Comparison of ENCODE assay signal across 37 cellular contexts in genomic region chr15:28022961-28023360, GRCh38.
"Had no signal": no experiment of that assay in that cellular context is flagged by ENCODE, and none has a peak within 500 bp of the region (broad histone marks: within the 10 kb centered on the region; RNA-seq: fewer than 3 reads in every experiment).

No MANE protein-coding gene starts in this region.

- H3K27me3 ChIP-seq: brain microvascular endothelial cell, MG63, Peyer's patch, SJSA1 had no signal

- H3K4me1 ChIP-seq: SJSA1 had no signal

- H3K9me3 ChIP-seq: MG63, Peyer's patch, SJSA1, SK-N-SH had no signal

- H3K4me3 Mint-ChIP-seq: activated CD4-positive, alpha-beta memory T cell treated with anti-CD3 and anti-CD28 coated beads, Interleukin-2, amount 10 ng/mL, durations not matched to agents 7 days and 5 days; activated CD8-positive, alpha-beta memory T cell treated with anti-CD3 and anti-CD28 coated beads, Interleukin-2, amount 10 ng/mL, durations not matched to agents 7 days and 5 days; activated naive CD4-positive, alpha-beta T cell treated with anti-CD3 and anti-CD28 coated beads, Interleukin-2, amount 10 ng/mL, durations not matched to agents 7 days and 5 days; activated naive CD8-positive, alpha-beta T cell; activated naive CD8-positive, alpha-beta T cell treated with anti-CD3 and anti-CD28 coated beads, Interleukin-2, amount 50 U/mL, for 24 hours; central memory CD8-positive, alpha-beta T cell; T-cell; T-helper 17 cell had no signal

- H3K4me3 ChIP-seq: MG63, Peyer's patch, SJSA1 had no signal

- DNase-seq: activated CD4-positive, alpha-beta memory T cell treated with anti-CD3 and anti-CD28 coated beads, Interleukin-2, amount 10 ng/mL, durations not matched to agents 7 days and 5 days; activated CD4-positive, alpha-beta T cell treated with anti-CD3 and anti-CD28 coated beads for 1 hour; activated CD4-positive, alpha-beta T cell treated with anti-CD3 and anti-CD28 coated beads for 48 hours; activated CD4-positive, CD25-positive, alpha-beta regulatory T cell; activated CD8-positive, alpha-beta memory T cell treated with anti-CD3 and anti-CD28 coated beads for 24 hours; activated CD8-positive, alpha-beta memory T cell treated with anti-CD3 and anti-CD28 coated beads, Interleukin-2, amount 10 ng/mL, durations not matched to agents 7 days and 5 days; activated CD8-positive, alpha-beta memory T cell treated with anti-CD3 and anti-CD28 coated beads, Interleukin-2, amount 50 U/mL, for 48 hours; activated effector memory CD4-positive, alpha-beta T cell treated with Interleukin-2 at 50 U/mL for 16 hours; activated naive CD4-positive, alpha-beta T cell treated with anti-CD3 and anti-CD28 coated beads, Interleukin-2, amount 10 ng/mL, durations not matched to agents 7 days and 5 days; activated naive CD8-positive, alpha-beta T cell treated with anti-CD3 and anti-CD28 coated beads, Interleukin-2, amount 50 U/mL, for 24 hours; activated T-cell treated with anti-CD3 and anti-CD28 coated beads, Interleukin-2, amount 50 U/mL, for 48 hours; brain microvascular endothelial cell; Kasumi-1; MG63; NCI-H1092; NCI-H1417; NCI-H146; NCI-H187; NCI-H2029 treated with DMSO at 0.1 percent for 48 hours; NCI-H2107; NCI-H2171; NCI-H510A; NCI-H526; NCI-H748 treated with DMSO at 0.1 percent for 48 hours; NK-92 treated with Interleukin-12 subunit alpha and Interleukin-12 subunit beta, amount 100 ng/mL, for 24 hours; PC-3; Peyer's patch; RPMI8226; SHP77 treated with DMSO at 0.1 percent for 48 hours; SK-N-SH; T-cell; T-helper 17 cell; T-helper 9 cell had no signal

- H3K27ac Mint-ChIP-seq: activated CD4-positive, alpha-beta memory T cell treated with anti-CD3 and anti-CD28 coated beads, Interleukin-2, amount 10 ng/mL, durations not matched to agents 7 days and 5 days; activated CD8-positive, alpha-beta memory T cell treated with anti-CD3 and anti-CD28 coated beads, Interleukin-2, amount 10 ng/mL, durations not matched to agents 7 days and 5 days; activated naive CD4-positive, alpha-beta T cell treated with anti-CD3 and anti-CD28 coated beads, Interleukin-2, amount 10 ng/mL, durations not matched to agents 7 days and 5 days; activated naive CD8-positive, alpha-beta T cell; activated naive CD8-positive, alpha-beta T cell treated with anti-CD3 and anti-CD28 coated beads, Interleukin-2, amount 50 U/mL, for 24 hours; T-cell; T-helper 17 cell had no signal

- H3K27me3 Mint-ChIP-seq: activated CD4-positive, alpha-beta memory T cell treated with anti-CD3 and anti-CD28 coated beads, Interleukin-2, amount 10 ng/mL, durations not matched to agents 7 days and 5 days; activated CD8-positive, alpha-beta memory T cell treated with anti-CD3 and anti-CD28 coated beads, Interleukin-2, amount 10 ng/mL, durations not matched to agents 7 days and 5 days; activated naive CD4-positive, alpha-beta T cell treated with anti-CD3 and anti-CD28 coated beads, Interleukin-2, amount 10 ng/mL, durations not matched to agents 7 days and 5 days; activated naive CD8-positive, alpha-beta T cell; activated naive CD8-positive, alpha-beta T cell treated with anti-CD3 and anti-CD28 coated beads, Interleukin-2, amount 50 U/mL, for 24 hours had no signal

- H3K4me2 ChIP-seq: SK-N-SH had no signal

- H3K9me3 Mint-ChIP-seq: activated CD4-positive, alpha-beta memory T cell treated with anti-CD3 and anti-CD28 coated beads, Interleukin-2, amount 10 ng/mL, durations not matched to agents 7 days and 5 days; activated naive CD4-positive, alpha-beta T cell treated with anti-CD3 and anti-CD28 coated beads, Interleukin-2, amount 10 ng/mL, durations not matched to agents 7 days and 5 days; activated naive CD8-positive, alpha-beta T cell treated with anti-CD3 and anti-CD28 coated beads, Interleukin-2, amount 50 U/mL, for 24 hours; central memory CD8-positive, alpha-beta T cell had no signal

- H3K4me1 Mint-ChIP-seq: activated CD4-positive, alpha-beta memory T cell treated with anti-CD3 and anti-CD28 coated beads, Interleukin-2, amount 10 ng/mL, durations not matched to agents 7 days and 5 days; activated CD8-positive, alpha-beta memory T cell treated with anti-CD3 and anti-CD28 coated beads, Interleukin-2, amount 10 ng/mL, durations not matched to agents 7 days and 5 days; activated naive CD4-positive, alpha-beta T cell treated with anti-CD3 and anti-CD28 coated beads, Interleukin-2, amount 10 ng/mL, durations not matched to agents 7 days and 5 days; activated naive CD8-positive, alpha-beta T cell treated with anti-CD3 and anti-CD28 coated beads, Interleukin-2, amount 50 U/mL, for 24 hours; central memory CD8-positive, alpha-beta T cell; T-cell; T-helper 17 cell had no signal

- H3K36me3 ChIP-seq: brain microvascular endothelial cell, MG63, Peyer's patch, SJSA1 had no signal

- H3K9ac ChIP-seq: SK-N-SH had no signal

- H3K27ac ChIP-seq: brain microvascular endothelial cell, Peyer's patch, SJSA1, VCaP had no signal

- H3K36me3 Mint-ChIP-seq: activated CD8-positive, alpha-beta memory T cell treated with anti-CD3 and anti-CD28 coated beads, Interleukin-2, amount 10 ng/mL, durations not matched to agents 7 days and 5 days; activated naive CD4-positive, alpha-beta T cell treated with anti-CD3 and anti-CD28 coated beads, Interleukin-2, amount 10 ng/mL, durations not matched to agents 7 days and 5 days; activated naive CD8-positive, alpha-beta T cell; T-cell had no signal

- ATAC-seq: activated CD8-positive, alpha-beta memory T cell treated with anti-CD3 and anti-CD28 coated beads, Interleukin-2, amount 10 ng/mL, durations not matched to agents 7 days and 5 days; PC-3; T-cell; T-helper 17 cell had no signal
